1 cellular context compared by ENCODE assay signal in the genomic region with DNA sequence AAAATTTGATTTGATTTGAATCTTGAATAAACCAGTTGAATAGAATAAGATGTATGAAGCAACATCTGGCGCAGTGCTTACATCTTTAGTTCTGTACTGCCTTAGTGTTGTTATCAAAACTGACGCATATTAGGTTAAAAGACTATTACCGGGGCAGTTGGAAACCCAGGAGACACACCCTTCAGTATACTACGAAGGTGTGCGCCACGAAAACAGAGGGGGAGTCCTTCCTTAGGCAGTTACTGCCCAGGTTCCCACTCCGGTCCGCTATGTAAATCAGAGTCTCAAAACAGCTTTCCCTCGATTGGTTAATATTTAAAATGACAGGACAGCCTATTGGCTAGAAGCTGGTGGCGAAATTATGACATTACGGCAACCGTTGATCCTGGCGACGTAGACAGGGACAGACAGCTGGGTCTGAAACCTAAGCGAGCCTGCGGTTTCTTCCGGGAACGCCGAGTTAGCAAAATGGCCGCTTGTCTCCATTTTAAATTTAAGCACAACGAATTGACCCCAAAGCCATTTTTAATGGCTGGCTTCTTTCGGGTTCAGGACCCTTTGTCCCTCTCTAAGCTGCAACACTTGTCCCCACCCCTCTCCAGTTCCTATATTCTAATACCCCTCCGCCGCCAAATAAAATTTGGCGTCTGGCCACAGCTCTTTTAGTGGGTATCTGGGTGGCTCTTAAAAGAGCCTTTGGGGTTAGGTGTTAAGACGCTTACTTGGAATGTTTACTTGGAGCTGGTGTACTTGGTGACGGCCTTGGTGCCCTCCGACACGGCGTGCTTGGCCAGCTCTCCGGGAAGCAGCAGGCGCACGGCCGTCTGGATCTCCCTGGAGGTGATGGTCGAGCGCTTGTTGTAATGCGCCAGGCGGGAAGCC.
A peak's percentile ranks its signal among the peaks of the same experiment; 100 is the strongest.
TF ChIP-seq lines count a peak whose summit lies in the region.

No MANE protein-coding gene starts in this region.

TF ChIP-seq in HepG2, 621 proteins besides CTCF, POLR2A, EP300 and RAD21 (continued from another document and continues in another):
- TF ChIP-seq ZNF230 (CRISPR knock-in tag; IDR thresholded peaks at IDR 0.05) (no peak), RELA (CRISPR knock-in tag; IDR thresholded peaks at IDR 0.05) (no peak), REXO4 (CRISPR knock-in tag; IDR thresholded peaks at IDR 0.05; ENCODE audit: borderline replicate concordance) (peak; percentile 24; the same call in 1 of the 2 replicates), ZSCAN30 (CRISPR knock-in tag; IDR thresholded peaks at IDR 0.05) (no peak), IKZF4 (CRISPR knock-in tag; IDR thresholded peaks at IDR 0.05; ENCODE audit: borderline replicate concordance, low read depth, not compliant biosample characterization) (peak; percentile 41), SIX4 (CRISPR knock-in tag; IDR thresholded peaks at IDR 0.05) (peak; percentile 57; the same call in 1 of the 2 replicates), CREB1 (IDR thresholded peaks at IDR 0.05) (peak; percentile 86), CREB1 (CRISPR knock-in tag; IDR thresholded peaks at IDR 0.05) (peak; percentile 94), RFXAP (CRISPR knock-in tag; IDR thresholded peaks at IDR 0.05; ENCODE audit: borderline replicate concordance) (0 out of 2 replicates have a peak, but pooled peaks have one; percentile 74), NFRKB (IDR thresholded peaks at IDR 0.05) (0 out of 2 replicates have a peak, but pooled peaks have one; percentile 40), ATAD3A (CRISPR knock-in tag; IDR thresholded peaks at IDR 0.05) (no peak), ZBTB20 (CRISPR knock-in tag; IDR thresholded peaks at IDR 0.05; ENCODE audit: borderline replicate concordance, low read depth) (peak; percentile 63; the same call in 1 of the 2 replicates), FOXP1 (IDR thresholded peaks at IDR 0.05) (no peak), FOXP1 (CRISPR knock-in tag; IDR thresholded peaks at IDR 0.05) (peak; percentile 70), ZBTB1 (CRISPR knock-in tag; IDR thresholded peaks at IDR 0.05; ENCODE audit: borderline replicate concordance) (no peak), NPAS2 (CRISPR knock-in tag; IDR thresholded peaks at IDR 0.05; ENCODE audit: borderline replicate concordance) (0 out of 2 replicates have a peak, but pooled peaks have one; percentile 71), ZSCAN21 (CRISPR knock-in tag; IDR thresholded peaks at IDR 0.05; ENCODE audit: borderline replicate concordance) (peak; percentile 10; the same call in 1 of the 2 replicates), SIN3A (IDR thresholded peaks at IDR 0.05; ENCODE audit: borderline replicate concordance, low read depth, low read length) (peak; percentile 98; the same call in 1 of the 2 replicates), ARNT2 (CRISPR knock-in tag; IDR thresholded peaks at IDR 0.05; ENCODE audit: low read depth) (peak; percentile 65; the same call in 1 of the 2 replicates), YEATS2 (CRISPR knock-in tag; IDR thresholded peaks at IDR 0.05; ENCODE audit: borderline replicate concordance) (peak; percentile 91; the same call in 1 of the 2 replicates), KLF13 (CRISPR knock-in tag; IDR thresholded peaks at IDR 0.05) (no peak), ZNF329 (CRISPR knock-in tag; IDR thresholded peaks at IDR 0.05; ENCODE audit: low read depth) (peak; percentile 65; the same call in 1 of the 2 replicates), ATM (IDR thresholded peaks at IDR 0.05; ENCODE audit: borderline replicate concordance) (no peak; the same call in 1 of the 2 replicates), ZNF839 (CRISPR knock-in tag; IDR thresholded peaks at IDR 0.05; ENCODE audit: borderline replicate concordance) (no peak), KLF12 (CRISPR knock-in tag; IDR thresholded peaks at IDR 0.05; ENCODE audit: borderline replicate concordance) (peak; percentile 96), AGO2 (optimal IDR thresholded peaks at IDR 0.05; ENCODE audit: low read depth, low read length) (peak; percentile 96), SMARCE1 (IDR thresholded peaks at IDR 0.05; ENCODE audit: borderline replicate concordance) (no peak)
- TF ChIP-seq, protein P1, sequence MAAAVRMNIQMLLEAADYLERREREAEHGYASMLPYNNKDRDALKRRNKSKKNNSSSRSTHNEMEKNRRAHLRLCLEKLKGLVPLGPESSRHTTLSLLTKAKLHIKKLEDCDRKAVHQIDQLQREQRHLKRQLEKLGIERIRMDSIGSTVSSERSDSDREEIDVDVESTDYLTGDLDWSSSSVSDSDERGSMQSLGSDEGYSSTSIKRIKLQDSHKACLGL (CRISPR knock-in tag; IDR thresholded peaks at IDR 0.05), result no peak
- TF ChIP-seq, protein P2, sequence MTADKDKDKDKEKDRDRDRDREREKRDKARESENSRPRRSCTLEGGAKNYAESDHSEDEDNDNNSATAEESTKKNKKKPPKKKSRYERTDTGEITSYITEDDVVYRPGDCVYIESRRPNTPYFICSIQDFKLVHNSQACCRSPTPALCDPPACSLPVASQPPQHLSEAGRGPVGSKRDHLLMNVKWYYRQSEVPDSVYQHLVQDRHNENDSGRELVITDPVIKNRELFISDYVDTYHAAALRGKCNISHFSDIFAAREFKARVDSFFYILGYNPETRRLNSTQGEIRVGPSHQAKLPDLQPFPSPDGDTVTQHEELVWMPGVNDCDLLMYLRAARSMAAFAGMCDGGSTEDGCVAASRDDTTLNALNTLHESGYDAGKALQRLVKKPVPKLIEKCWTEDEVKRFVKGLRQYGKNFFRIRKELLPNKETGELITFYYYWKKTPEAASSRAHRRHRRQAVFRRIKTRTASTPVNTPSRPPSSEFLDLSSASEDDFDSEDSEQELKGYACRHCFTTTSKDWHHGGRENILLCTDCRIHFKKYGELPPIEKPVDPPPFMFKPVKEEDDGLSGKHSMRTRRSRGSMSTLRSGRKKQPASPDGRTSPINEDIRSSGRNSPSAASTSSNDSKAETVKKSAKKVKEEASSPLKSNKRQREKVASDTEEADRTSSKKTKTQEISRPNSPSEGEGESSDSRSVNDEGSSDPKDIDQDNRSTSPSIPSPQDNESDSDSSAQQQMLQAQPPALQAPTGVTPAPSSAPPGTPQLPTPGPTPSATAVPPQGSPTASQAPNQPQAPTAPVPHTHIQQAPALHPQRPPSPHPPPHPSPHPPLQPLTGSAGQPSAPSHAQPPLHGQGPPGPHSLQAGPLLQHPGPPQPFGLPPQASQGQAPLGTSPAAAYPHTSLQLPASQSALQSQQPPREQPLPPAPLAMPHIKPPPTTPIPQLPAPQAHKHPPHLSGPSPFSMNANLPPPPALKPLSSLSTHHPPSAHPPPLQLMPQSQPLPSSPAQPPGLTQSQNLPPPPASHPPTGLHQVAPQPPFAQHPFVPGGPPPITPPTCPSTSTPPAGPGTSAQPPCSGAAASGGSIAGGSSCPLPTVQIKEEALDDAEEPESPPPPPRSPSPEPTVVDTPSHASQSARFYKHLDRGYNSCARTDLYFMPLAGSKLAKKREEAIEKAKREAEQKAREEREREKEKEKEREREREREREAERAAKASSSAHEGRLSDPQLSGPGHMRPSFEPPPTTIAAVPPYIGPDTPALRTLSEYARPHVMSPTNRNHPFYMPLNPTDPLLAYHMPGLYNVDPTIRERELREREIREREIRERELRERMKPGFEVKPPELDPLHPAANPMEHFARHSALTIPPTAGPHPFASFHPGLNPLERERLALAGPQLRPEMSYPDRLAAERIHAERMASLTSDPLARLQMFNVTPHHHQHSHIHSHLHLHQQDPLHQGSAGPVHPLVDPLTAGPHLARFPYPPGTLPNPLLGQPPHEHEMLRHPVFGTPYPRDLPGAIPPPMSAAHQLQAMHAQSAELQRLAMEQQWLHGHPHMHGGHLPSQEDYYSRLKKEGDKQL (CRISPR knock-in tag; IDR thresholded peaks at IDR 0.05; ENCODE audit: low read depth), result peak; percentile 15; the same call in 1 of the 2 replicates
- TF ChIP-seq, protein P3, sequence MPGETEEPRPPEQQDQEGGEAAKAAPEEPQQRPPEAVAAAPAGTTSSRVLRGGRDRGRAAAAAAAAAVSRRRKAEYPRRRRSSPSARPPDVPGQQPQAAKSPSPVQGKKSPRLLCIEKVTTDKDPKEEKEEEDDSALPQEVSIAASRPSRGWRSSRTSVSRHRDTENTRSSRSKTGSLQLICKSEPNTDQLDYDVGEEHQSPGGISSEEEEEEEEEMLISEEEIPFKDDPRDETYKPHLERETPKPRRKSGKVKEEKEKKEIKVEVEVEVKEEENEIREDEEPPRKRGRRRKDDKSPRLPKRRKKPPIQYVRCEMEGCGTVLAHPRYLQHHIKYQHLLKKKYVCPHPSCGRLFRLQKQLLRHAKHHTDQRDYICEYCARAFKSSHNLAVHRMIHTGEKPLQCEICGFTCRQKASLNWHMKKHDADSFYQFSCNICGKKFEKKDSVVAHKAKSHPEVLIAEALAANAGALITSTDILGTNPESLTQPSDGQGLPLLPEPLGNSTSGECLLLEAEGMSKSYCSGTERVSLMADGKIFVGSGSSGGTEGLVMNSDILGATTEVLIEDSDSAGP (CRISPR knock-in tag; IDR thresholded peaks at IDR 0.05; ENCODE audit: borderline replicate concordance), result no peak; the same call in 1 of the 2 replicates
- TF ChIP-seq, protein P4, sequence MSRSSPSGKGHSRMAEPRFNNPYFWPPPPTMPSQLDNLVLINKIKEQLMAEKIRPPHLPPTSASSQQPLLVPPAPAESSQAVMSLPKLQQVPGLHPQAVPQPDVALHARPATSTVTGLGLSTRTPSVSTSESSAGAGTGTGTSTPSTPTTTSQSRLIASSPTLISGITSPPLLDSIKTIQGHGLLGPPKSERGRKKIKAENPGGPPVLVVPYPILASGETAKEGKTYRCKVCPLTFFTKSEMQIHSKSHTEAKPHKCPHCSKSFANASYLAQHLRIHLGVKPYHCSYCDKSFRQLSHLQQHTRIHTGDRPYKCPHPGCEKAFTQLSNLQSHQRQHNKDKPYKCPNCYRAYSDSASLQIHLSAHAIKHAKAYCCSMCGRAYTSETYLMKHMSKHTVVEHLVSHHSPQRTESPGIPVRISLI (CRISPR knock-in tag; IDR thresholded peaks at IDR 0.05; ENCODE audit: borderline replicate concordance), result 0 out of 2 replicates have a peak, but pooled peaks have one; percentile 64
- TF ChIP-seq, protein P5, sequence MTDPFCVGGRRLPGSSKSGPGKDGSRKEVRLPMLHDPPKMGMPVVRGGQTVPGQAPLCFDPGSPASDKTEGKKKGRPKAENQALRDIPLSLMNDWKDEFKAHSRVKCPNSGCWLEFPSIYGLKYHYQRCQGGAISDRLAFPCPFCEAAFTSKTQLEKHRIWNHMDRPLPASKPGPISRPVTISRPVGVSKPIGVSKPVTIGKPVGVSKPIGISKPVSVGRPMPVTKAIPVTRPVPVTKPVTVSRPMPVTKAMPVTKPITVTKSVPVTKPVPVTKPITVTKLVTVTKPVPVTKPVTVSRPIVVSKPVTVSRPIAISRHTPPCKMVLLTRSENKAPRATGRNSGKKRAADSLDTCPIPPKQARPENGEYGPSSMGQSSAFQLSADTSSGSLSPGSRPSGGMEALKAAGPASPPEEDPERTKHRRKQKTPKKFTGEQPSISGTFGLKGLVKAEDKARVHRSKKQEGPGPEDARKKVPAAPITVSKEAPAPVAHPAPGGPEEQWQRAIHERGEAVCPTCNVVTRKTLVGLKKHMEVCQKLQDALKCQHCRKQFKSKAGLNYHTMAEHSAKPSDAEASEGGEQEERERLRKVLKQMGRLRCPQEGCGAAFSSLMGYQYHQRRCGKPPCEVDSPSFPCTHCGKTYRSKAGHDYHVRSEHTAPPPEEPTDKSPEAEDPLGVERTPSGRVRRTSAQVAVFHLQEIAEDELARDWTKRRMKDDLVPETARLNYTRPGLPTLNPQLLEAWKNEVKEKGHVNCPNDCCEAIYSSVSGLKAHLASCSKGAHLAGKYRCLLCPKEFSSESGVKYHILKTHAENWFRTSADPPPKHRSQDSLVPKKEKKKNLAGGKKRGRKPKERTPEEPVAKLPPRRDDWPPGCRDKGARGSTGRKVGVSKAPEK (CRISPR knock-in tag; IDR thresholded peaks at IDR 0.05; ENCODE audit: borderline replicate concordance), result peak; percentile 98; the same call in 1 of the 2 replicates
- TF ChIP-seq, protein P6, sequence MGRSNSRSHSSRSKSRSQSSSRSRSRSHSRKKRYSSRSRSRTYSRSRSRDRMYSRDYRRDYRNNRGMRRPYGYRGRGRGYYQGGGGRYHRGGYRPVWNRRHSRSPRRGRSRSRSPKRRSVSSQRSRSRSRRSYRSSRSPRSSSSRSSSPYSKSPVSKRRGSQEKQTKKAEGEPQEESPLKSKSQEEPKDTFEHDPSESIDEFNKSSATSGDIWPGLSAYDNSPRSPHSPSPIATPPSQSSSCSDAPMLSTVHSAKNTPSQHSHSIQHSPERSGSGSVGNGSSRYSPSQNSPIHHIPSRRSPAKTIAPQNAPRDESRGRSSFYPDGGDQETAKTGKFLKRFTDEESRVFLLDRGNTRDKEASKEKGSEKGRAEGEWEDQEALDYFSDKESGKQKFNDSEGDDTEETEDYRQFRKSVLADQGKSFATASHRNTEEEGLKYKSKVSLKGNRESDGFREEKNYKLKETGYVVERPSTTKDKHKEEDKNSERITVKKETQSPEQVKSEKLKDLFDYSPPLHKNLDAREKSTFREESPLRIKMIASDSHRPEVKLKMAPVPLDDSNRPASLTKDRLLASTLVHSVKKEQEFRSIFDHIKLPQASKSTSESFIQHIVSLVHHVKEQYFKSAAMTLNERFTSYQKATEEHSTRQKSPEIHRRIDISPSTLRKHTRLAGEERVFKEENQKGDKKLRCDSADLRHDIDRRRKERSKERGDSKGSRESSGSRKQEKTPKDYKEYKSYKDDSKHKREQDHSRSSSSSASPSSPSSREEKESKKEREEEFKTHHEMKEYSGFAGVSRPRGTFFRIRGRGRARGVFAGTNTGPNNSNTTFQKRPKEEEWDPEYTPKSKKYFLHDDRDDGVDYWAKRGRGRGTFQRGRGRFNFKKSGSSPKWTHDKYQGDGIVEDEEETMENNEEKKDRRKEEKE (IDR thresholded peaks at IDR 0.05), result no peak
- TF ChIP-seq, protein P7, sequence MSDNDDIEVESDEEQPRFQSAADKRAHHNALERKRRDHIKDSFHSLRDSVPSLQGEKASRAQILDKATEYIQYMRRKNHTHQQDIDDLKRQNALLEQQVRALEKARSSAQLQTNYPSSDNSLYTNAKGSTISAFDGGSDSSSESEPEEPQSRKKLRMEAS (IDR thresholded peaks at IDR 0.05), result peak; percentile 31; the same call in 1 of the 2 replicates
- TF ChIP-seq, protein P8, sequence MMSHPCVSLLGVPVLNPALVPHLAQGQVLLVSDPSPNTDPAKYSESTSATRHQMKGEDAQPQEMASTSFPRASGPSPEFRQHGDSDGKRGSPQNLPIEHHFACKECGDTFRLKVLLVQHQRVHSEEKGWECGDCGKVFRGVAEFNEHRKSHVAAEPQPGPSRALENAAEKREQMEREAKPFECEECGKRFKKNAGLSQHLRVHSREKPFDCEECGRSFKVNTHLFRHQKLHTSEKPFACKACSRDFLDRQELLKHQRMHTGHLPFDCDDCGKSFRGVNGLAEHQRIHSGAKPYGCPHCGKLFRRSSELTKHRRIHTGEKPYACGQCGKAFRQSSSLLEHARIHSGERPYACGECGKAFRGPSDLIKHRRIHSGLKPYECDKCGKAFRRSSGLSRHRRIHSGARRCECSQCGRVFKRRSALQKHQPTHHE (CRISPR knock-in tag; IDR thresholded peaks at IDR 0.05; ENCODE audit: borderline replicate concordance), result no peak
- TF ChIP-seq, protein P9, sequence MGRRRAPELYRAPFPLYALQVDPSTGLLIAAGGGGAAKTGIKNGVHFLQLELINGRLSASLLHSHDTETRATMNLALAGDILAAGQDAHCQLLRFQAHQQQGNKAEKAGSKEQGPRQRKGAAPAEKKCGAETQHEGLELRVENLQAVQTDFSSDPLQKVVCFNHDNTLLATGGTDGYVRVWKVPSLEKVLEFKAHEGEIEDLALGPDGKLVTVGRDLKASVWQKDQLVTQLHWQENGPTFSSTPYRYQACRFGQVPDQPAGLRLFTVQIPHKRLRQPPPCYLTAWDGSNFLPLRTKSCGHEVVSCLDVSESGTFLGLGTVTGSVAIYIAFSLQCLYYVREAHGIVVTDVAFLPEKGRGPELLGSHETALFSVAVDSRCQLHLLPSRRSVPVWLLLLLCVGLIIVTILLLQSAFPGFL (CRISPR knock-in tag; IDR thresholded peaks at IDR 0.05), result no peak
